ENCODE assay signal across 6 cellular contexts in the genomic region with DNA sequence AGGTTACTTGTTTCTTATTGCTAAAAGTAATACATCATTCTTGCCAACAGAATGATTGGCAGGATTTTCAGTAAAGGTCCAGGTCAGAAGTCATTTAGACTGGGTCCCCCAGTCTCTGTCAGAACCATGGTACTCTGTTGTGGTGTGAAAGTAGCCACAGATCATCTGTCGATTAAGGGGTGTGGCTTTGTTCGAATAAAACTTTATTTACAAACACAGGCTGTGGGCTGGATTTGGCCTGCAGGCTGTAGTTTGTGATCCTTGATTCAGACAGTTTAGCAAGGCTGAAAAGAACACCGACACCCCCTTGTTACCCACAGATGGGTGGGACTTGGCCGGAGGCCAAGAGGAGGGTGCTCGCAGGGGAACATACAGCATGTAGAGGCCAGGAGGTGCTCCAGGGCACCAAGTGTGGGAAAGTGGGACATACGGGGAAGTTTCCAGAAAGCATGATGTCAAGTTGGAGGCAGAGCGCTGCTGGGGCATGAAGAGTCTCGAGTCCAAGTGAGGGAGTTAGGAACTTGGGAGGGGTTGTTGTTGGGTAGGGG. TPM values are rescaled to one million over a fixed set of nuclear protein-coding genes. Genes with fewer than 3 reads are reported as not detected.
DNase-seq lines count a peak whose midpoint lies in the region; ATAC-seq, FAIRE-seq and TF ChIP-seq lines count a peak whose summit lies in the region.
"Not testable (repeated sequence)": the region's sequence is repeated elsewhere in the genome, so short reads cannot be mapped to it uniquely, and the experiment has no call there.

No MANE protein-coding gene starts in this region.

- DNase-seq in DMS 273 (lab: John Stamatoyannopoulos, UW; ENCODE audit: unreplicated experiment) (peak; percentile 13), NCI-H1417 (lab: John Stamatoyannopoulos, UW) (peak in 2 of 3 experiments; percentile 29 to 30), SK-MEL-5 (ENCODE audit: low read depth, low spot score) (peak; percentile 9), cardiac septum (ENCODE audit: low spot score) (peak; percentile 39)
- DNase-seq in Jurkat, Clone E6-1 (ENCODE audit: low read depth, low spot score) = peak; percentile 37
- DNase-seq in GM12878 (ENCODE audit: low read depth, low spot score) = not testable (repeated sequence)

- not testable (repeated sequence) for H3K4me3 ChIP-seq in Jurkat, Clone E6-1 (ENCODE audit: low read length); GM12878

- H3K9me3 ChIP-seq in GM12878 (replicated peaks; ENCODE audit: control insufficient read depth, insufficient read depth, low read length) = not testable (repeated sequence)

- 36% methylated on average over 8 of the region's 8 CpGs for WGBS in GM12878 (ENCODE audit: insufficient coverage, insufficient replicate concordance, low lambda C conversion rate, missing lambda C conversion rate)

- not testable (repeated sequence) for H4K20me1 ChIP-seq in GM12878 (ENCODE audit: control insufficient read depth, insufficient read depth)

- not testable (repeated sequence) for H3K27ac ChIP-seq in GM12878 (ENCODE audit: control insufficient read depth, insufficient read depth)

- H3K4me1 ChIP-seq in GM12878 (ENCODE audit: control insufficient read depth, insufficient read depth, low read length) = not testable (repeated sequence)

- FAIRE-seq in GM12878 (lab: Jason Lieb, UNC) = not testable (repeated sequence)

- not testable (repeated sequence) for TF ChIP-seq CTCF in GM12878 (IDR thresholded peaks at IDR 0.05 in 2 of 3, conservative IDR thresholded peaks at IDR 0.05 in 1 of 3; ENCODE audit: control insufficient read depth in 2 of 3, extremely low read depth in 1 of 3, insufficient read depth in 1 of 3, low read depth in 3 of 3, low read length in 3 of 3)

- SMC1A ChIA-PET in GM12878 (lab: Charles Lee; ENCODE audit: uncharacterized antibody, unreplicated experiment) = interaction anchor here (0.7 to 4.4 kb wide), 8 partner anchors 26 to 192 kb away, joined by 3 to 42 read pairs (median 5); no protein-coding TSS in a partner anchor

- H3K36me3 ChIP-seq in GM12878 (ENCODE audit: control insufficient read depth in 2 of 2, insufficient read depth in 2 of 2, low read length in 1 of 2) = not testable (repeated sequence)

- not testable (repeated sequence) for H3K9ac ChIP-seq in GM12878 (ENCODE audit: control insufficient read depth, insufficient read depth, low read length)

- not testable (repeated sequence) for TF ChIP-seq RAD21 in GM12878 (IDR thresholded peaks at IDR 0.05; ENCODE audit: insufficient read depth, low read depth, low read length)

- POLR2A ChIA-PET in GM12878 (lab: Charles Lee) = interaction anchor here (0.6 kb wide), 1 partner anchor 792 kb away, joined by 3 read pairs; no protein-coding TSS in a partner anchor

- in situ Hi-C loops in SK-MEL-5 (cut with HindIII; ENCODE audit: low pct_unique_long_range_greater_than_20kb, low sequenced_read_pairs) = not testable (repeated sequence)
- in situ Hi-C loops in GM12878 (cut with MboI) = loop anchor here (10.0 kb wide), 1 partner anchor 63 kb away; no protein-coding TSS in a partner anchor

- RAD21 ChIA-PET in GM12878 (lab: Charles Lee; ENCODE audit: unreplicated experiment) = interaction anchor here (2.4 to 2.9 kb wide), 3 partner anchors 25 to 67 kb away, joined by 8 to 32 read pairs (median 12); a partner anchor contains a TSS

- CTCF ChIA-PET in GM12878 (lab: Yijun Ruan, JAX) = interaction anchor here (0.6 to 5.9 kb wide), 20 partner anchors 8 to 371 kb away, joined by 3 to 109 read pairs (median 5); a partner anchor contains a TSS

- intact Hi-C loops in GM12878 (cut with micrococcal nuclease; ENCODE audit: unreplicated experiment) = loop anchor here (10.0 kb wide), 2 partner anchors 63 to 293 kb away; no protein-coding TSS in a partner anchor
- intact Hi-C loops in cardiac septum (cut with DNase I) = not testable (repeated sequence)

- not testable (repeated sequence) for H2AFZ ChIP-seq in GM12878 (ENCODE audit: control insufficient read depth, low read depth, low read length)

- BruUV-seq in GM12878 (replicated peaks; lab: Mats Ljungman, UMichigan) = not testable (repeated sequence)

- ATAC-seq in GM12878 = not testable (repeated sequence)

- not testable (repeated sequence) for H3K4me2 ChIP-seq in GM12878 (ENCODE audit: control insufficient read depth, insufficient read depth)

- TF ChIP-seq POLR2A in GM12878 (IDR thresholded peaks at IDR 0.05; ENCODE audit: low read depth, low read length) = not testable (repeated sequence)

- not testable (repeated sequence) for H3K27me3 ChIP-seq in GM12878 (replicated peaks in 1 of 2; ENCODE audit: control insufficient read depth in 2 of 2, insufficient read depth in 2 of 2, low read length in 1 of 2)

- H3K79me2 ChIP-seq in GM12878 (ENCODE audit: control insufficient read depth, insufficient read depth, low read length) = not testable (repeated sequence)

- TF ChIP-seq EP300 in GM12878 (IDR thresholded peaks at IDR 0.05; ENCODE audit: borderline replicate concordance in 1 of 2, control insufficient read depth in 1 of 2, low read depth in 2 of 2, low read length in 2 of 2) = not testable (repeated sequence)

TF ChIP-seq in GM12878, 131 proteins besides CTCF, POLR2A, EP300 and RAD21:
- TF ChIP-seq, protein P1, sequence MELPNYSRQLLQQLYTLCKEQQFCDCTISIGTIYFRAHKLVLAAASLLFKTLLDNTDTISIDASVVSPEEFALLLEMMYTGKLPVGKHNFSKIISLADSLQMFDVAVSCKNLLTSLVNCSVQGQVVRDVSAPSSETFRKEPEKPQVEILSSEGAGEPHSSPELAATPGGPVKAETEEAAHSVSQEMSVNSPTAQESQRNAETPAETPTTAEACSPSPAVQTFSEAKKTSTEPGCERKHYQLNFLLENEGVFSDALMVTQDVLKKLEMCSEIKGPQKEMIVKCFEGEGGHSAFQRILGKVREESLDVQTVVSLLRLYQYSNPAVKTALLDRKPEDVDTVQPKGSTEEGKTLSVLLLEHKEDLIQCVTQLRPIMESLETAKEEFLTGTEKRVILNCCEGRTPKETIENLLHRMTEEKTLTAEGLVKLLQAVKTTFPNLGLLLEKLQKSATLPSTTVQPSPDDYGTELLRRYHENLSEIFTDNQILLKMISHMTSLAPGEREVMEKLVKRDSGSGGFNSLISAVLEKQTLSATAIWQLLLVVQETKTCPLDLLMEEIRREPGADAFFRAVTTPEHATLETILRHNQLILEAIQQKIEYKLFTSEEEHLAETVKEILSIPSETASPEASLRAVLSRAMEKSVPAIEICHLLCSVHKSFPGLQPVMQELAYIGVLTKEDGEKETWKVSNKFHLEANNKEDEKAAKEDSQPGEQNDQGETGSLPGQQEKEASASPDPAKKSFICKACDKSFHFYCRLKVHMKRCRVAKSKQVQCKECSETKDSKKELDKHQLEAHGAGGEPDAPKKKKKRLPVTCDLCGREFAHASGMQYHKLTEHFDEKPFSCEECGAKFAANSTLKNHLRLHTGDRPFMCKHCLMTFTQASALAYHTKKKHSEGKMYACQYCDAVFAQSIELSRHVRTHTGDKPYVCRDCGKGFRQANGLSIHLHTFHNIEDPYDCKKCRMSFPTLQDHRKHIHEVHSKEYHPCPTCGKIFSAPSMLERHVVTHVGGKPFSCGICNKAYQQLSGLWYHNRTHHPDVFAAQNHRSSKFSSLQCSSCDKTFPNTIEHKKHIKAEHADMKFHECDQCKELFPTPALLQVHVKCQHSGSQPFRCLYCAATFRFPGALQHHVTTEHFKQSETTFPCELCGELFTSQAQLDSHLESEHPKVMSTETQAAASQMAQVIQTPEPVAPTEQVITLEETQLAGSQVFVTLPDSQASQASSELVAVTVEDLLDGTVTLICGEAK (IDR thresholded peaks at IDR 0.05; ENCODE audit: borderline replicate concordance) = peak; percentile 81

RNA-seq across cellular contexts. Expression of a gene that starts 29.2 kb away (rescaled TPM):
- 30.0 TPM for polyA plus RNA-seq in Jurkat, Clone E6-1 (2012; ENCODE audit: insufficient read depth, insufficient read length)
- total RNA-seq in SK-MEL-5 (2014; rRNA removed; shearing (Covaris generic)) = 23.0 and 28.6 TPM in 2 replicates
- 19.0 and 20.9 TPM in 2 replicates for polyA plus RNA-seq in SK-MEL-5 (2015; cell fraction: cytosol; rRNA removed)
- 128 and 156 TPM in 2 replicates for polyA plus RNA-seq in SK-MEL-5 (2015; cell fraction: nucleus; rRNA removed)
- 118 and 122 TPM in 2 replicates for total RNA-seq in GM12878 (2013; cell fraction: nucleolus; rRNA removed)
- 31.8 and 38.4 TPM in 2 replicates for total RNA-seq in GM12878 (2014; rRNA removed)
- 35.9 and 38.8 TPM in 2 replicates for total RNA-seq in GM12878 (2014; rRNA removed; fragmentation: Illumina TruSeq; extraction: Trizol)
- 30.4 and 34.6 TPM in 2 replicates for total RNA-seq in GM12878 (2021)
- 17.4 TPM for polyA plus RNA-seq in GM12878 (2011; ENCODE audit: low read depth)
- polyA plus RNA-seq in GM12878 (2011; rRNA removed) = 51.8 and 62.1 TPM in 2 replicates
- 28.6 and 31.3 TPM in 2 replicates for polyA plus RNA-seq in GM12878 (2011; cell fraction: cytosol; rRNA removed)
- polyA plus RNA-seq in GM12878 (2011; cell fraction: nucleus; rRNA removed) = 36.2 and 43.9 TPM in 2 replicates
- 17.5 and 18.7 TPM in 2 replicates for polyA plus RNA-seq in GM12878 (2012)
- polyA plus RNA-seq in GM12878 (2014; fragmentation: Illumina TruSeq; extraction: Trizol) = 34.2 and 43.0 TPM in 2 replicates
- 10 to 100 TPM; 37.3 to 41.6 TPM for polyA plus RNA-seq in GM12878 (2014; fragmentation: Nextera tagmentation; extraction: Ambion mirVana)
- 27.9 and 32.8 TPM in 2 replicates for polyA plus RNA-seq in GM12878 (2014; rRNA removed)
- 10 to 100 TPM; 41.3 to 49.9 TPM for polyA plus RNA-seq in GM12878 (2016; fragmentation: Nextera tagmentation; extraction: Ambion mirVana)
- polyA minus RNA-seq in GM12878 (2011; rRNA and poly(A)+ RNA removed) = 39.4 and 42.8 TPM in 2 replicates
- 30.1 and 37.7 TPM in 2 replicates for polyA minus RNA-seq in GM12878 (2011; cell fraction: cytosol; rRNA and poly(A)+ RNA removed)
- 39.8 and 67.5 TPM in 2 replicates for polyA minus RNA-seq in GM12878 (2011; cell fraction: nucleus; rRNA and poly(A)+ RNA removed)
- 8.2 TPM for total RNA-seq in cardiac septum
